In the genomic region with DNA sequence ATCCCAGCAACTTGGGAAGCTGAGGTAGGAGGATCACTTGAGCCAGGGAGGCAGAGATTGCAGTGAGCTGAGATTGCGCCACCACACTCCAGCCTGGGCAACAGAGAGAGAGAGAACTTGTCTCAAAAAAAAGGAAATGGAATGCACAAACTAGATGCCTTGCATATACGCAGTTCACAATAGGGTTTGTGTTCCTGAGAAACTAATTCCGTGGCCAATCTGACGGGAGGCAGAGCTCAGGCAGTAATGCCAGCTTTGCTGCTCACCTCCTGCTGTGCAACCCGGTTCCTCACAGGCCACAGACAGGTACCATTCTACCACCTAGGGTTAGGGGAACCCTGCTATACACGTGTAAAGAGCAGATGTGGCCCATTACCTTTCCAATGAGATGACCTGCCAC, we compare ENCODE assay signal across 7 cellular contexts. TPM values are rescaled to one million over a fixed set of nuclear protein-coding genes. Genes with fewer than 3 reads are reported as not detected.
DNase-seq lines count a peak whose midpoint lies in the region; ATAC-seq and TF ChIP-seq lines count a peak whose summit lies in the region.

No MANE protein-coding gene starts in this region.

- no peaks in the 10 kb centered on the region; a peak in 1 of 5 replicates for H3K9me3 Mint-ChIP-seq in H9

- H3K27ac ChIP-seq in H9 (ENCODE audit: insufficient read length, low read depth, low read length) = no peak overlapping the region
- H3K27ac ChIP-seq in OCI-LY7 (ENCODE audit: low read depth, low read length, poor library complexity, severe bottlenecking) = no peak overlapping the region

- H2BK120ac ChIP-seq in H9 (ENCODE audit: low read depth, low read length, poor library complexity, severe bottlenecking) = no peak overlapping the region

- no peak overlapping the region for H2BK20ac ChIP-seq in H9 (ENCODE audit: low read depth, low read length, poor library complexity, severe bottlenecking)

- TF ChIP-seq CTCF in H9 (conservative IDR thresholded peaks at IDR 0.05) (no peak), OCI-LY7 (conservative IDR thresholded peaks at IDR 0.05; ENCODE audit: low read length) (no peak), epithelial cell of proximal tubule (conservative IDR thresholded peaks at IDR 0.05; ENCODE audit: low read depth, low read length) (no peak)

- no peak overlapping the region for H3K14ac ChIP-seq in H9 (ENCODE audit: insufficient read depth, low read length)

- H2BK12ac ChIP-seq in H9 (ENCODE audit: insufficient read length, low read depth, low read length) = no peak overlapping the region

- H2BK5ac ChIP-seq in H9 (ENCODE audit: insufficient read length, low read length) = no peak overlapping the region

- H3T11ph ChIP-seq in H9 (ENCODE audit: low read length) = no peak overlapping the region

- no peaks in the 10 kb centered on the region for H3K27me3 ChIP-seq in H9 (ENCODE audit: insufficient read depth, low read length)

- H3K79me1 ChIP-seq in H9 (ENCODE audit: insufficient read depth, low read depth, low read length, poor library complexity, severe bottlenecking) = no peaks in the 10 kb centered on the region

- no CpG with 5 or more reads among the region's 6 CpGs for WGBS in H9 (ENCODE audit: extremely low coverage, insufficient read length, low lambda C conversion rate)

- H3K56ac ChIP-seq in H9 (ENCODE audit: insufficient read length, low read depth, low read length) = no peak overlapping the region

- ATAC-seq in GM21423 (IDR thresholded peaks at IDR 0.05; ENCODE audit: unreplicated experiment) (no peak), HG03025 (IDR thresholded peaks at IDR 0.05; ENCODE audit: low FRiP score, unreplicated experiment) (no peak)

- H4K20me1 ChIP-seq in H9 (ENCODE audit: control insufficient read depth, insufficient read depth, insufficient read length) (peaks cover under 1% of the 10 kb centered on the region), OCI-LY7 (ENCODE audit: insufficient read depth, low read length) (0 out of 2 replicates have a peak, but pooled peaks cover 7% of the 10 kb centered on the region)

- no peak overlapping the region for H3K9ac ChIP-seq in H9 (ENCODE audit: extremely low read depth, insufficient read length, low read length)

- H3K4me1 Mint-ChIP-seq in H9 = peaks cover 13 to 14% of the 10 kb centered on the region in 2 experiments

- no peak overlapping the region for H4K5ac ChIP-seq in H9 (ENCODE audit: insufficient read length, low read depth, low read length)

- peaks cover 47% of the 10 kb centered on the region for H3K36me3 ChIP-seq in OCI-LY7 (ENCODE audit: insufficient read depth, low read length)

- no peak overlapping the region for H3K4ac ChIP-seq in H9 (ENCODE audit: low read depth, low read length)

- no peaks in the 10 kb centered on the region for H3K9me2 ChIP-seq in OCI-LY7 (ENCODE audit: insufficient read depth, low read length)

- H3K4me1 ChIP-seq in H9 (ENCODE audit: insufficient read depth, low read length) (peaks cover 4% of the 10 kb centered on the region; the same call in 1 of the 2 replicates), OCI-LY7 (ENCODE audit: insufficient read depth, low read length, poor library complexity, severe bottlenecking) (peaks cover 32% of the 10 kb centered on the region)

- H3K23ac ChIP-seq in H9 (ENCODE audit: insufficient read length, low read depth, low read length) = no peak overlapping the region

- no peak overlapping the region for H3K18ac ChIP-seq in H9 (ENCODE audit: insufficient read length, low read depth, low read length)

- peaks cover 5 to 17% (median 11%) of the 10 kb centered on the region in 3 experiments for H3K36me3 Mint-ChIP-seq in H9 (ENCODE audit: insufficient read depth in 1 of 3, low read depth in 3 of 3)

- in situ Hi-C loops in ACHN (cut with HindIII; ENCODE audit: low pct_ligation_motif_present, low pct_unique_long_range_greater_than_20kb, low sequenced_read_pairs) = no loop called here

- H3K23me2 ChIP-seq in H9 (ENCODE audit: insufficient read length, low read depth, low read length, poor library complexity, severe bottlenecking) = peaks cover 5% of the 10 kb centered on the region

- no peak for DNase-seq in H9
- no peak for DNase-seq in OCI-LY7 (ENCODE audit: low spot score)
- DNase-seq in epithelial cell of proximal tubule (ENCODE audit: low read depth) = no peak
- DNase-seq in skeletal muscle cell (ENCODE audit: low read depth) = no peak
- DNase-seq in ACHN = no peak

- no peak overlapping the region for H4K91ac ChIP-seq in H9 (ENCODE audit: insufficient read length, low read depth, low read length)

- H4K8ac ChIP-seq in H9 (replicated peaks; ENCODE audit: insufficient read length, low read depth, low read length) = no peak overlapping the region

- no peaks in the 10 kb centered on the region for H3K27me3 Mint-ChIP-seq in H9 (ENCODE audit: low read depth)

- H3K27ac Mint-ChIP-seq in H9 = no peak overlapping the region

- POLR2A ChIA-PET in OCI-LY7 (lab: Charles Lee) = interaction anchor here (1.6 kb wide), 1 partner anchor 11 kb away, joined by 3 read pairs; no protein-coding TSS in a partner anchor

- no TSS peak for BruUV-seq in OCI-LY7 (replicated peaks; lab: Mats Ljungman, UMichigan)

- H2AK5ac ChIP-seq in H9 (ENCODE audit: insufficient read length, low read length) = no peak overlapping the region

- H3K4me3 ChIP-seq in OCI-LY7 (ENCODE audit: low read depth, low read length, poor library complexity, severe bottlenecking) (peak overlapping the region; percentile 94), epithelial cell of proximal tubule (ENCODE audit: low read depth, low read length) (peak overlapping the region; percentile 78), skeletal muscle cell (ENCODE audit: low read depth, low read length) (peak overlapping the region; percentile 93)

- intact Hi-C loops in OCI-LY7 (cut with micrococcal nuclease; ENCODE audit: unreplicated experiment) = loop anchor here (5.0 kb wide), 2 partner anchors 252 to 267 kb away; a partner anchor contains a TSS

- H3K4me2 ChIP-seq in H9 (ENCODE audit: insufficient read depth, insufficient read length, low read length) (peak overlapping the region; percentile 45), OCI-LY7 (ENCODE audit: low read length) (peak overlapping the region; percentile 80)

- H3K79me2 ChIP-seq in H9 (ENCODE audit: insufficient read depth, low read length) = peaks cover 10% of the 10 kb centered on the region; the same call in 1 of the 2 replicates
- peaks cover 65% of the 10 kb centered on the region for H3K79me2 ChIP-seq in OCI-LY7 (ENCODE audit: insufficient read depth, low read depth, low read length)

- peak overlapping the region; percentile 88 to 93; a peak in 4 of 5 replicates for H3K4me3 Mint-ChIP-seq in H9

- H2BK15ac ChIP-seq in H9 (ENCODE audit: low read depth, low read length) = no peak overlapping the region

- H3K9me3 ChIP-seq in H9 (ENCODE audit: control insufficient read depth, low read depth, low read length) (no peaks in the 10 kb centered on the region), OCI-LY7 (ENCODE audit: low read length) (no peaks in the 10 kb centered on the region)

- H2AFZ ChIP-seq in H9 (ENCODE audit: low read length) (no peak overlapping the region), OCI-LY7 (ENCODE audit: low read length) (no peak overlapping the region)

- CTCF ChIA-PET in OCI-LY7 (lab: Charles Lee; ENCODE audit: unreplicated experiment) = no interaction called here

RNA-seq across cellular contexts. Expression of a gene that starts 1.4 kb away (rescaled TPM):
- total RNA-seq in H9 (2021) = 66.4 and 69.2 TPM in 2 replicates
- total RNA-seq in OCI-LY7 (2014; rRNA removed; shearing (Covaris generic)) = 32.1 and 41.2 TPM in 2 replicates
- total RNA-seq in OCI-LY7 (2022) = 45.4 and 49.4 TPM in 2 replicates
- total RNA-seq in epithelial cell of proximal tubule = 28.8 and 42.1 TPM in 2 replicates

RNA-seq across cellular contexts. Expression of a gene that starts 43.6 kb away (rescaled TPM):
- 9.9 and 10.2 TPM in 2 replicates for total RNA-seq in H9 (2021)
- 44.8 and 46.5 TPM in 2 replicates for total RNA-seq in OCI-LY7 (2014; rRNA removed; shearing (Covaris generic))
- 36.6 and 42.1 TPM in 2 replicates for total RNA-seq in OCI-LY7 (2022)
- total RNA-seq in epithelial cell of proximal tubule = 6.9 and 12.4 TPM in 2 replicates
